ENCODE assay signal across 23 cellular contexts in genomic region chr9:35609820-35610163, GRCh38. TPM values are rescaled to one million over a fixed set of nuclear protein-coding genes. Genes with fewer than 3 reads are reported as not detected.
"Had no signal": no experiment of that assay in that cellular context is flagged by ENCODE, and none has a peak within 500 bp of the region (broad histone marks: within the 10 kb centered on the region; RNA-seq: fewer than 3 reads in every experiment).

No MANE protein-coding gene starts in this region.

- H3K27me3 ChIP-seq: esophagus muscularis mucosa, right lobe of liver, suprapubic skin, thyroid gland, upper lobe of left lung, uterus had no signal

- H3K27me3 Mint-ChIP-seq: memory B cell, naive B cell had no signal

- H3K36me3 ChIP-seq: uterus had no signal

- H3K27ac Mint-ChIP-seq: nephron progenitor cell had no signal

- H3K27ac ChIP-seq: esophagus muscularis mucosa, left ventricle myocardium inferior, lower lobe of right lung, parathyroid adenoma, prostate gland, right lobe of liver, suprapubic skin, thyroid gland, upper lobe of left lung, uterus had no signal

- H3K4me3 Mint-ChIP-seq: immature natural killer cell, memory B cell, nephron progenitor cell had no signal

- H2AFZ ChIP-seq: parathyroid adenoma had no signal

- DNase-seq: effector memory CD4-positive, alpha-beta T cell; foreskin fibroblast; immature natural killer cell; kidney; left cardiac atrium; left ventricle myocardium inferior; lower lobe of right lung; midbrain; naive B cell; nephron progenitor cell; retina; small intestine; stimulated activated CD4-positive, alpha-beta T cell treated with anti-CD3 and anti-CD28 coated beads, Interleukin-12 subunit alpha, Interleukin-12 subunit beta, amount 100 ng/mL, for 4 hours; stimulated activated naive CD4-positive, alpha-beta T cell treated with Interleukin-2 at 50 U/mL for 16 hours; thyroid gland; uterus had no signal

- H3K79me2 ChIP-seq: parathyroid adenoma had no signal

- H3K9me3 ChIP-seq: esophagus muscularis mucosa, left ventricle myocardium inferior, lower lobe of right lung, prostate gland, right lobe of liver, suprapubic skin, thyroid gland, upper lobe of left lung, uterus had no signal

- H3K9me3 Mint-ChIP-seq: memory B cell, naive B cell, nephron progenitor cell had no signal

- H3K4me3 ChIP-seq: esophagus muscularis mucosa, left ventricle myocardium inferior, lower lobe of right lung, prostate gland, right lobe of liver, suprapubic skin, thyroid gland, upper lobe of left lung, uterus had no signal

- ATAC-seq: lower lobe of right lung, right lobe of liver had no signal

- H3K9ac ChIP-seq: parathyroid adenoma had no signal

- H3K4me1 ChIP-seq: uterus had no signal

RNA-seq across cellular contexts. Expression of gene SIT1, which starts 40.9 kb away (rescaled TPM):
- total RNA-seq: left ventricle myocardium inferior had no signal
